In the genomic region with DNA sequence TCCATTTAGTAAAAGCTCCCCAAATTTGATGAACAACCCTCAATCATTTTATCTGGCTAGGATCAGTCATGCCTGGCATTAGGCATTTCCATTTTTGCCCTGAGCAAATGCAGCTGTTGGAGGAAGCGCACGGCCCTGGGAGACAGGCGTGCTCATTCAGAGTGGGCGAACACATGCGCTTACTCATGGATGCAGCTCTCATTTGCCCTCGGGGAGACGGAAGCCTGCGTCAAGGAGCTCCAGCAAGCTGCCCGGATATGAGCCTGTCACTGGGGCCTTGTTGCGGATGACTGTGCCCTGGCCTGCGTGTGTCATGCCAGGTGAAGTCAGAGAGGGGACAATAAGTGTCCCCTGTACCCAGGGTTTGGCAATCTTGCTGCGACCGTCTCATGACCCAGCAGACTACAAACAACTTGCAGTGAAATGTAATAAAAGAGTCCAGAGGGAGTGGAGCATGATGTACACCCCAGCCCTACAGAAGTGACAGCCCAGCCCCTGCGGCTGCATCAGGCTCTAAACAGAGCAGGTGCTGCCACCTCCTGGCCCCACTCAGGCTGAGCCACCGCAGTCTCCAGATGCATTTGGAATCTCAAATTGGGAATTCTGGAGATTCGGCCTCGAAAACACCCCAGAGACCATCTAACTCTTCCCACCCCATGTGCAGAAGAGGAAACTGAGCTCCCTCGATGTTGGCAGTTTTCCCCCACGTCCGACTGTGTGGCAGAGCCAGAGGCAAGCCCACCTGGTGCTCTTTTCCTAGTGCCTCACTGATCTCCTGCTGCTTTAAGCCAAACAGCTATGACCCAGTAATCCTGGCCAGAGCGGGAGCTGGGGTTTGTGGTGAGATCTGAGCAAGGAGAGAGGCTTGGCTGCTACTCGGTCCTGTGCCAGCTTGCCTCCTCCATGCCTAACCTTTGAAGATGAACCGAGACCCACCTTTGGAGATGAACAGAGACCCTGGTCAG, we compare ENCODE assay signal across 9 cellular contexts.
DNase-seq lines count a peak whose midpoint lies in the region; ATAC-seq, FAIRE-seq and TF ChIP-seq lines count a peak whose summit lies in the region.
"Had no signal": no experiment of that assay in that cellular context is flagged by ENCODE, and none has a peak within 500 bp of the region (broad histone marks: within the 10 kb centered on the region; RNA-seq: fewer than 3 reads in every experiment).

No MANE protein-coding gene starts in this region.

- H3K36me3 ChIP-seq in brain microvascular endothelial cell (replicated peaks) = no peaks in the 10 kb centered on the region
- H3K36me3 ChIP-seq in kidney (ENCODE audit: control insufficient read depth in 1 of 2, insufficient read depth in 2 of 2, low read length in 2 of 2) = no peaks in the 10 kb centered on the region

- H3K9me3 Mint-ChIP-seq in type B pancreatic cell (no peaks in the 10 kb centered on the region), T-cell (no peaks in the 10 kb centered on the region)
- H3K9me3 Mint-ChIP-seq: activated naive CD8-positive, alpha-beta T cell treated with anti-CD3 and anti-CD28 coated beads, Interleukin-2, amount 10 ng/mL, durations not matched to agents 7 days and 5 days had no signal

- CTCF ChIA-PET in T-cell (lab: Charles Lee) = no interaction called here

- peaks cover 5% of the 10 kb centered on the region for H3K27me3 ChIP-seq in brain microvascular endothelial cell (replicated peaks)

- no peak for FAIRE-seq in kidney (lab: Jason Lieb, UNC)

- H3K27ac ChIP-seq in brain microvascular endothelial cell = no peak overlapping the region
- no peak overlapping the region for H3K27ac ChIP-seq in kidney (ENCODE audit: low read depth in 2 of 2, low read length in 2 of 2)

- in situ Hi-C loops in brain microvascular endothelial cell (cut with HindIII; ENCODE audit: low pct_ligation_motif_present, low sequenced_read_pairs) = no loop called here

- no peak for ATAC-seq in T-cell (replicated peaks in 1 of 4)

- H3K4me3 Mint-ChIP-seq in type B pancreatic cell = peak overlapping the region; percentile 55
- no peak overlapping the region for H3K4me3 Mint-ChIP-seq in T-cell
- H3K4me3 Mint-ChIP-seq: activated naive CD8-positive, alpha-beta T cell treated with anti-CD3 and anti-CD28 coated beads, Interleukin-2, amount 10 ng/mL, durations not matched to agents 7 days and 5 days had no signal

- no peak for TF ChIP-seq POLR2A in NB4 (IDR thresholded peaks at IDR 0.05; ENCODE audit: extremely low read depth, insufficient read length)

- intact Hi-C loops in kidney (cut with DNase I) = no loop called here

- peak; percentile 63 for TF ChIP-seq CTCF in NB4 (IDR thresholded peaks at IDR 0.05; ENCODE audit: low read depth, low read length)
- TF ChIP-seq CTCF in brain microvascular endothelial cell (IDR thresholded peaks at IDR 0.05; ENCODE audit: low read depth, low read length, missing control alignments) = peak; percentile 81
- TF ChIP-seq CTCF in kidney (IDR thresholded peaks at IDR 0.05; ENCODE audit: borderline replicate concordance, extremely low read depth, insufficient read depth) = peak; percentile 53
- TF ChIP-seq CTCF in type B pancreatic cell (conservative IDR thresholded peaks at IDR 0.05) = peak; percentile 90

- H3K36me3 Mint-ChIP-seq in type B pancreatic cell (no peaks in the 10 kb centered on the region), T-cell (no peaks in the 10 kb centered on the region)
- H3K36me3 Mint-ChIP-seq: activated naive CD8-positive, alpha-beta T cell treated with anti-CD3 and anti-CD28 coated beads, Interleukin-2, amount 10 ng/mL, durations not matched to agents 7 days and 5 days had no signal

- no peaks in the 10 kb centered on the region for H3K9me3 ChIP-seq in kidney (ENCODE audit: control insufficient read depth in 1 of 2, low read length in 2 of 2)

- no peaks in the 10 kb centered on the region for H3K4me1 ChIP-seq in kidney (ENCODE audit: control insufficient read depth in 1 of 2, insufficient read depth in 1 of 2, low read depth in 1 of 2, low read length in 2 of 2)

- H3K27me3 Mint-ChIP-seq in type B pancreatic cell (peaks cover 13% of the 10 kb centered on the region), T-cell (peaks cover 11 to 17% of the 10 kb centered on the region in 2 donors)

- no peak overlapping the region for H3K4me3 ChIP-seq in NB4 (ENCODE audit: low read depth, low read length)
- no peak overlapping the region for H3K4me3 ChIP-seq in brain microvascular endothelial cell (ENCODE audit: low read depth, low read length)
- no peak overlapping the region for H3K4me3 ChIP-seq in kidney (ENCODE audit: low read length in 2 of 2)

- no peak overlapping the region for H3K9ac ChIP-seq in kidney (ENCODE audit: low read length in 2 of 2)

- H3K27ac Mint-ChIP-seq in type B pancreatic cell (peak overlapping the region; percentile 84), T-cell (no peak overlapping the region)
- H3K27ac Mint-ChIP-seq: activated naive CD8-positive, alpha-beta T cell treated with anti-CD3 and anti-CD28 coated beads, Interleukin-2, amount 10 ng/mL, durations not matched to agents 7 days and 5 days had no signal

- DNase-seq in NCI-H748 (lab: John Stamatoyannopoulos, UW; ENCODE audit: unreplicated experiment) = peak; percentile 11
- no peak for DNase-seq in NCI-H748 treated with DMSO at 0.1 percent for 48 hours (lab: John Stamatoyannopoulos, UW)
- DNase-seq in NB4 (ENCODE audit: low read depth) = peak; percentile 37
- peak; percentile 22 for DNase-seq in brain microvascular endothelial cell
- DNase-seq in kidney = peak; percentile 77
- DNase-seq in type B pancreatic cell (ENCODE audit: extremely low spot score, unreplicated experiment) = peak; percentile 78
- DNase-seq in KG1 (lab: John Stamatoyannopoulos, UW) = no peak
- no peak for DNase-seq in T-cell
- DNase-seq: activated naive CD8-positive, alpha-beta T cell treated with anti-CD3 and anti-CD28 coated beads, Interleukin-2, amount 10 ng/mL, durations not matched to agents 7 days and 5 days had no signal

- POLR2A ChIA-PET in T-cell (lab: Charles Lee) = no interaction called here

- H3K4me1 Mint-ChIP-seq in type B pancreatic cell (ENCODE audit: unreplicated experiment) (peaks cover 13% of the 10 kb centered on the region), T-cell (no peaks in the 10 kb centered on the region)
- H3K4me1 Mint-ChIP-seq: activated naive CD8-positive, alpha-beta T cell treated with anti-CD3 and anti-CD28 coated beads, Interleukin-2, amount 10 ng/mL, durations not matched to agents 7 days and 5 days had no signal

Comparison
In these comparisons a context has a peak if more than half of its experiments do, and no peak if none do; other contexts are left out.
1. DNase-seq: peak in NCI-H748 (single experiment), NB4 (single experiment), brain microvascular endothelial cell (single experiment), kidney (single experiment) and type B pancreatic cell (single experiment); none in NCI-H748 treated with DMSO at 0.1 percent for 48 hours (single experiment), KG1 (single experiment) and T-cell (0 of 34).
2. Peak in every context shown above with its lines, with median percentiles within 50 percentile points of each other: CTCF ChIP-seq.